11 cellular contexts compared by ENCODE assay signal in the genomic region with DNA sequence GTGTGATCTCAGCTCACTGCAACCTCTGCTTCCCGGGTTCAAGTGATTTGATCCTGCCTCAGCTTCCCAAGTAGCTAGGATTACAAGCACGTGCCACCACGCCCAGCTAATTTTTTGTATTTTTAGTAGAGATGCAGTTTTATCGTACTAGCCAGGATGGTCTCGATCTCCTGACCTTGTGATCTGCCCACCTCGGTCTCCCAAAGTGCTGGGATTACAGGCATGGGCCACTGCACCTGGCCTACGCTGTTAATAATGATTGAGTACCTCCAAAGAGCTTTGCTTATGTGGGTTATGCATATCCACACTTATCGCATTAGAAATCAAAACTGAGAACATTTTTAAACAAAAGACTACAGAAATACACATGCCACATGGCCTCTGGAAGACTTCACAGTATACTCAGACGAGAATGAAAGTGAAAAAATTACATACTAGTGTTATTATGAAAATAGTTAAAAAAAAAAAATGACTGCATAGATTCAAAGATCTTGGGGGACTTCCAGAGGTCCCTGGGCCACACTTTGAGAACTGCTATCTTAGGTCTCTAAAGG. TPM values are rescaled to one million over a fixed set of nuclear protein-coding genes. Genes with fewer than 3 reads are reported as not detected.
A peak's percentile ranks its signal among the peaks of the same experiment; 100 is the strongest.
DNase-seq lines count a peak whose midpoint lies in the region; ATAC-seq and TF ChIP-seq lines count a peak whose summit lies in the region.
"Had no signal": no experiment of that assay in that cellular context is flagged by ENCODE, and none has a peak within 500 bp of the region (broad histone marks: within the 10 kb centered on the region; RNA-seq: fewer than 3 reads in every experiment).

No MANE protein-coding gene starts in this region.

- DNase-seq in brain microvascular endothelial cell (no peak), A673 (ENCODE audit: low spot score) (no peak), NCI-H1436 treated with DMSO at 0.1 percent for 48 hours (lab: John Stamatoyannopoulos, UW) (no peak), sigmoid colon (no peak), KG1 (lab: John Stamatoyannopoulos, UW) (no peak)
- DNase-seq: activated effector memory CD4-positive, alpha-beta T cell treated with anti-CD3 and anti-CD28 coated beads, Interleukin-2, amount 50 U/mL, for 16 hours; esophagus squamous epithelium; stimulated activated CD4-positive, alpha-beta T cell treated with anti-CD3 and anti-CD28 coated beads, Interleukin-4, amount 100 ng/mL, for 1 hour had no signal

- POLR2A ChIA-PET in A673 (lab: Charles Lee; ENCODE audit: low non-redundant PET): no interaction called here

- BruUV-seq in A673 (replicated peaks; lab: Mats Ljungman, UMichigan): no TSS peak

- TF ChIP-seq POLR2A in sigmoid colon (IDR thresholded peaks at IDR 0.05): no peak

- CTCF ChIA-PET in A673 (lab: Charles Lee): no interaction called here

- TF ChIP-seq EP300 in sigmoid colon (IDR thresholded peaks at IDR 0.05): no peak

- 87 to 92% methylated on average over 9 of the region's 9 CpGs for WGBS in sigmoid colon, 2 donors

- intact Hi-C loops in A673 (cut with micrococcal nuclease; ENCODE audit: unreplicated experiment) (no loop called here), sigmoid colon (cut with DNase I) (no loop called here)

- ATAC-seq in GM18520 (IDR thresholded peaks at IDR 0.05; ENCODE audit: unreplicated experiment) (peak; percentile 95), GM21390 (IDR thresholded peaks at IDR 0.05; ENCODE audit: unreplicated experiment) (peak; percentile 96), HG03135 (IDR thresholded peaks at IDR 0.05; ENCODE audit: unreplicated experiment) (peak; percentile 84)

- H3K27ac ChIP-seq in brain microvascular endothelial cell (peak overlapping the region; percentile 90), A673 (ENCODE audit: low read depth, low read length, poor library complexity, severe bottlenecking) (no peak overlapping the region), sigmoid colon (no peak overlapping the region)
- H3K27ac ChIP-seq: esophagus squamous epithelium had no signal

- no peak overlapping the region for H3K4me3 ChIP-seq in brain microvascular endothelial cell (ENCODE audit: low read depth, low read length)
- no peak overlapping the region for H3K4me3 ChIP-seq in A673 (ENCODE audit: low read depth, low read length, poor library complexity, severe bottlenecking)
- no peak overlapping the region for H3K4me3 ChIP-seq in sigmoid colon
- H3K4me3 ChIP-seq: esophagus squamous epithelium had no signal

- no peak for TF ChIP-seq CTCF in brain microvascular endothelial cell (IDR thresholded peaks at IDR 0.05; ENCODE audit: low read depth, low read length, missing control alignments)
- TF ChIP-seq CTCF in A673 (conservative IDR thresholded peaks at IDR 0.05; ENCODE audit: low read depth, low read length): no peak
- no peak for TF ChIP-seq CTCF in sigmoid colon (IDR thresholded peaks at IDR 0.05)

- H3K9me3 ChIP-seq in A673 (ENCODE audit: low read depth, low read length, poor library complexity, severe bottlenecking) (no peaks in the 10 kb centered on the region), sigmoid colon (no peaks in the 10 kb centered on the region)
- H3K9me3 ChIP-seq: esophagus squamous epithelium had no signal

- H3K4me1 ChIP-seq in A673 (ENCODE audit: insufficient read depth, low read length, poor library complexity, severe bottlenecking): no peaks in the 10 kb centered on the region
- H3K4me1 ChIP-seq in sigmoid colon: no peaks in the 10 kb centered on the region

- H3K36me3 ChIP-seq in brain microvascular endothelial cell (replicated peaks) (peaks cover 40% of the 10 kb centered on the region), A673 (ENCODE audit: insufficient read depth, low read length, poor library complexity, severe bottlenecking) (no peaks in the 10 kb centered on the region), sigmoid colon (peaks cover 4 to 51% (median 22%) of the 10 kb centered on the region in 4 donors)

- H3K27me3 ChIP-seq in brain microvascular endothelial cell (replicated peaks): no peaks in the 10 kb centered on the region
- no peaks in the 10 kb centered on the region for H3K27me3 ChIP-seq in A673 (replicated peaks; ENCODE audit: insufficient read depth, low read depth, low read length, poor library complexity)
- no peaks in the 10 kb centered on the region for H3K27me3 ChIP-seq in sigmoid colon
- H3K27me3 ChIP-seq: esophagus squamous epithelium had no signal

- in situ Hi-C loops in brain microvascular endothelial cell (cut with HindIII; ENCODE audit: low pct_ligation_motif_present, low sequenced_read_pairs): no loop called here

RNA-seq across cellular contexts. Expression of a gene that starts 25.4 kb away (rescaled TPM):
- 20.9 and 23.8 TPM in 2 replicates for total RNA-seq in A673 (2021)
- total RNA-seq in sigmoid colon: 10 to 100 TPM in 3 of 4 donors, 1 to 10 TPM in 1; 8.7 to 29.5 (median 15.6) TPM
- polyA plus RNA-seq in sigmoid colon: 10 to 100 TPM; 15.6 to 19.2 (median 18.7) TPM

RNA-seq across cellular contexts. Expression of a gene that starts 34.0 kb away (rescaled TPM):
- total RNA-seq in A673 (2021) (2.0 and 2.6 TPM in 2 replicates), sigmoid colon (not detected)
- under 1 TPM in 1 of 3 donors, not detected in 2; 0.57 TPM for polyA plus RNA-seq in sigmoid colon

RNA-seq across cellular contexts. Expression of a gene that starts 45.9 kb away (rescaled TPM):
- 15.7 and 16.3 TPM in 2 replicates for total RNA-seq in A673 (2021)
- 10 to 100 TPM; 11.1 to 23.3 (median 18.3) TPM for total RNA-seq in sigmoid colon
- polyA plus RNA-seq in sigmoid colon: 10 to 100 TPM; 12.7 to 21.0 (median 16.0) TPM
